6 cellular contexts compared by ENCODE assay signal in genomic region chr12:108423486-108423885, GRCh38.
"Had no signal": no experiment of that assay in that cellular context is flagged by ENCODE, and none has a peak within 500 bp of the region (broad histone marks: within the 10 kb centered on the region; RNA-seq: fewer than 3 reads in every experiment).

No MANE protein-coding gene starts in this region.

- H3K4me3 ChIP-seq: GM23248, K562 had no signal

- DNase-seq: GM23248, GOT3, H9, HCEC 1CT, IMR-90 had no signal

- H3K9ac ChIP-seq: GM23248 had no signal

- H2AFZ ChIP-seq: GM23248 had no signal

- ATAC-seq: K562 had no signal

- H3K27ac ChIP-seq: GM23248 had no signal
